Comparison of ENCODE assay signal across 27 cellular contexts in genomic region chr10:117539903-117540639, GRCh38. TPM values are rescaled to one million over a fixed set of nuclear protein-coding genes. Genes with fewer than 3 reads are reported as not detected.
A peak's percentile ranks its signal among the peaks of the same experiment; 100 is the strongest.
DNase-seq lines count a peak whose midpoint lies in the region; ATAC-seq and TF ChIP-seq lines count a peak whose summit lies in the region.
"Had no signal": no experiment of that assay in that cellular context is flagged by ENCODE, and none has a peak within 500 bp of the region (broad histone marks: within the 10 kb centered on the region; RNA-seq: fewer than 3 reads in every experiment).

No MANE protein-coding gene starts in this region.

- no peak overlapping the region for H3K9ac ChIP-seq in neuronal stem cell (ENCODE audit: low read depth, low read length, poor library complexity)
- H3K9ac ChIP-seq: BLaER1 had no signal

- H3K79me1 ChIP-seq in neuronal stem cell (ENCODE audit: low read depth, low read length): no peaks in the 10 kb centered on the region

- H3K36me3 ChIP-seq in HEK293 (ENCODE audit: control insufficient read depth in 2 of 2, insufficient read depth in 1 of 2, low read length in 2 of 2) (no peaks in the 10 kb centered on the region), neuronal stem cell (replicated peaks in 1 of 2; ENCODE audit: control insufficient read depth in 2 of 2, insufficient read depth in 2 of 2, low read length in 2 of 2) (no peaks in the 10 kb centered on the region)
- H3K36me3 ChIP-seq: BLaER1 had no signal

- H4K8ac ChIP-seq in neuronal stem cell (ENCODE audit: low read depth, low read length): no peak overlapping the region

- no peak overlapping the region for H3K4ac ChIP-seq in neuronal stem cell (ENCODE audit: low read length)

- DNase-seq in AG04449 (ENCODE audit: low read depth, low spot score): no peak
- no peak for DNase-seq in fibroblast of villous mesenchyme (ENCODE audit: low read depth)
- no peak for DNase-seq in neuronal stem cell (ENCODE audit: low spot score)
- DNase-seq in hippocampal formation (lab: John Stamatoyannopoulos, UW): no peak
- no peak for DNase-seq in CD1c-positive myeloid dendritic cell (ENCODE audit: extremely low spot score)
- no peak for DNase-seq in SIG-M5 treated with dmso at 0.1 percent for 504 hours (lab: John Stamatoyannopoulos, UW; ENCODE audit: unreplicated experiment)
- DNase-seq: activated CD4-positive, alpha-beta T cell treated with anti-CD3 and anti-CD28 coated beads for 36 hours; activated naive CD4-positive, alpha-beta T cell treated with anti-CD3 and anti-CD28 coated beads, Interleukin-2, amount 10 ng/mL, durations not matched to agents 7 days and 5 days; activated T-cell treated with anti-CD3 and anti-CD28 coated beads, Interleukin-2, amount 50 U/mL, for 4 hours; central memory CD4-positive, alpha-beta T cell; dorsolateral prefrontal cortex; left ventricle myocardium superior; NCI-H2081 treated with DMSO at 0.1 percent for 48 hours; NCI-H345; NCI-H82; psoas muscle; stimulated activated CD8-positive, alpha-beta memory T cell treated with anti-CD3 and anti-CD28 coated beads, Interleukin-4, amount 100 ng/mL, for 48 hours had no signal

- CTCF ChIA-PET in AG04449 (lab: Yijun Ruan, JAX): interaction anchor here (2.0 to 6.2 kb wide), 3 partner anchors 43 to 720 kb away, joined by 6 to 73 read pairs (median 13); no protein-coding TSS in a partner anchor
- CTCF ChIA-PET in HEK293 (lab: Yijun Ruan, JAX): interaction anchor here (0.6 to 4.8 kb wide), 7 partner anchors 44 to 913 kb away, joined by 3 to 28 read pairs (median 6); no protein-coding TSS in a partner anchor

- H2BK120ac ChIP-seq in neuronal stem cell (ENCODE audit: low read depth, low read length): no peak overlapping the region

- peak overlapping the region; percentile 48 for H2BK12ac ChIP-seq in neuronal stem cell (ENCODE audit: low read length)

- no peak overlapping the region for H3K4me2 ChIP-seq in neuronal stem cell (ENCODE audit: insufficient read depth, low read length, poor library complexity, severe bottlenecking)
- H3K4me2 ChIP-seq: BLaER1 had no signal

- H4K91ac ChIP-seq in neuronal stem cell (ENCODE audit: low read depth, low read length, poor library complexity): no peak overlapping the region

- H3K9me3 ChIP-seq in HEK293 (ENCODE audit: control insufficient read depth, insufficient read depth, low read depth, low read length) (no peaks in the 10 kb centered on the region), neuronal stem cell (replicated peaks in 1 of 2; ENCODE audit: control insufficient read depth in 2 of 2, insufficient read depth in 1 of 2, low read depth in 1 of 2, low read length in 2 of 2) (no peaks in the 10 kb centered on the region)
- H3K9me3 ChIP-seq: psoas muscle had no signal

- H2AK5ac ChIP-seq in neuronal stem cell (ENCODE audit: low read depth, low read length): peak overlapping the region; percentile 52

- H3K27ac ChIP-seq in HEK293 (ENCODE audit: extremely low read depth, low read depth, low read length): no peak overlapping the region
- H3K27ac ChIP-seq in neuronal stem cell (replicated peaks; ENCODE audit: low read length): no peak overlapping the region
- H3K27ac ChIP-seq: BLaER1 had no signal

- peak overlapping the region; percentile 29 for H2BK15ac ChIP-seq in neuronal stem cell (ENCODE audit: low read length)

- H3K14ac ChIP-seq in neuronal stem cell (ENCODE audit: low read length): no peak overlapping the region

- POLR2A ChIA-PET in AG04449 (lab: Yijun Ruan, JAX): no interaction called here
- POLR2A ChIA-PET in HEK293 (lab: Yijun Ruan, JAX): no interaction called here

- no peak overlapping the region for H3K23ac ChIP-seq in neuronal stem cell (ENCODE audit: low read depth, low read length, poor library complexity)

- no peak for TF ChIP-seq CTCF in AG04449 (IDR thresholded peaks at IDR 0.05; ENCODE audit: insufficient read depth, low read length, missing control alignments)
- no peak for TF ChIP-seq CTCF in HEK293 (tag by site-specific recombination; IDR thresholded peaks at IDR 0.05)
- TF ChIP-seq CTCF in fibroblast of villous mesenchyme (IDR thresholded peaks at IDR 0.05; ENCODE audit: insufficient read depth, low read depth, low read length): no peak

- H3K4me1 ChIP-seq in HEK293 (ENCODE audit: control insufficient read depth, insufficient read depth, low read length) (peaks cover 10% of the 10 kb centered on the region), neuronal stem cell (ENCODE audit: control insufficient read depth in 2 of 2, insufficient read depth in 1 of 2, low read depth in 1 of 2, low read length in 2 of 2) (peaks cover 0 to 12% of the 10 kb centered on the region in 2 donors)

- H2AFZ ChIP-seq in neuronal stem cell (ENCODE audit: low read length): no peak overlapping the region

- no peak for ATAC-seq in GM21381 (IDR thresholded peaks at IDR 0.05; ENCODE audit: unreplicated experiment)
- ATAC-seq: activated CD4-positive, alpha-beta T cell treated with anti-CD3 and anti-CD28 coated beads for 36 hours; activated T-cell treated with anti-CD3 and anti-CD28 coated beads, Interleukin-2, amount 50 U/mL, for 4 hours; K562; left ventricle myocardium superior; psoas muscle had no signal

- WGBS in neuronal stem cell (ENCODE audit: extremely low coverage in 2 of 2, insufficient read length in 2 of 2, insufficient replicate concordance in 1 of 2), 2 donors: no CpG with 5 or more reads among the region's 3 CpGs

- peak overlapping the region; percentile 32 for H3K18ac ChIP-seq in neuronal stem cell (ENCODE audit: low read length)

- H3K4me3 ChIP-seq in AG04449 (ENCODE audit: low read depth, low read length): peak overlapping the region; percentile 94
- H3K4me3 ChIP-seq in HEK293 (ENCODE audit: low read depth, low read length): no peak overlapping the region
- H3K4me3 ChIP-seq in fibroblast of villous mesenchyme (ENCODE audit: low read depth, low read length): peak overlapping the region; percentile 66
- no peak overlapping the region for H3K4me3 ChIP-seq in neuronal stem cell (ENCODE audit: low read length in 2 of 2)
- H3K4me3 ChIP-seq: BLaER1, K562 had no signal

- no peak overlapping the region for H2BK5ac ChIP-seq in neuronal stem cell (ENCODE audit: low read length)

- H3K27me3 ChIP-seq in neuronal stem cell (ENCODE audit: control insufficient read depth in 3 of 3, insufficient read depth in 3 of 3, low read depth in 1 of 3, low read length in 3 of 3): peaks cover 33 to 100% (median 85%) of the 10 kb centered on the region in 3 experiments

TF ChIP-seq in HEK293, 187 proteins besides CTCF, POLR2A, EP300 and RAD21:
- no peak for TF ChIP-seq PATZ1 (tag by site-specific recombination; IDR thresholded peaks at IDR 0.05)
- TF ChIP-seq ZNF341 (tag by site-specific recombination; IDR thresholded peaks at IDR 0.05; ENCODE audit: low read depth): peak; percentile 95
- no peak for TF ChIP-seq ZNF501 (tag by site-specific recombination; IDR thresholded peaks at IDR 0.05)
- TF ChIP-seq KLF10 (tag by site-specific recombination; IDR thresholded peaks at IDR 0.05): no peak
- TF ChIP-seq SCRT2 (tag by site-specific recombination; IDR thresholded peaks at IDR 0.05): peak; percentile 88
- TF ChIP-seq ZNF148 (tag by site-specific recombination; IDR thresholded peaks at IDR 0.05; ENCODE audit: borderline replicate concordance): no peak
- 0 out of 2 replicates have a peak, but pooled peaks have one; percentile 28 for TF ChIP-seq ZBTB8A (tag by site-specific recombination; IDR thresholded peaks at IDR 0.05)
- TF ChIP-seq IKZF3 (tag by site-specific recombination; IDR thresholded peaks at IDR 0.05): no peak
- no peak for TF ChIP-seq HOXA7 (CRISPR knock-in tag; IDR thresholded peaks at IDR 0.05; ENCODE audit: borderline replicate concordance)
- no peak for TF ChIP-seq ZNF768 (tag by site-specific recombination; IDR thresholded peaks at IDR 0.05)
- TF ChIP-seq SP2 (tag by site-specific recombination; IDR thresholded peaks at IDR 0.05): peak; percentile 39
- TF ChIP-seq TCF7L2 (IDR thresholded peaks at IDR 0.05; ENCODE audit: borderline replicate concordance, low read depth, low read length): no peak
TF ChIP-seq in HEK293: peak in this region for 4.

RNA-seq across cellular contexts. Expression of gene EMX2, which starts 2.5 kb away (rescaled TPM):
- 4.5 and 10.8 TPM in 2 replicates for total RNA-seq in fibroblast of villous mesenchyme
- 14.9 TPM for polyA plus RNA-seq in neuronal stem cell (2013, experiment 1 of 2)
- 14.7 TPM for polyA plus RNA-seq in neuronal stem cell (2013, experiment 2 of 2)
- total RNA-seq: activated CD4-positive, alpha-beta T cell treated with anti-CD3 and anti-CD28 coated beads for 36 hours; activated CD8-positive, alpha-beta memory T cell treated with anti-CD3 and anti-CD28 coated beads for 36 hours; activated T-cell treated with anti-CD3 and anti-CD28 coated beads, Interleukin-2, amount 50 U/mL, for 4 hours; endothelial cell of umbilical vein; K562; MCF 10A; OCI-LY7; T-helper 2 cell treated with Interferon-gamma antibody and Interleukin-4, amounts not matched to agents 100 ng/mL and 5 ng/mL, for 36 hours had no signal
- polyA plus RNA-seq: aorta, endothelial cell of umbilical vein, K562 had no signal

Comparison
In these comparisons a context has a peak if more than half of its experiments do, and no peak if none do; other contexts are left out.
1. H3K4me3 ChIP-seq: peak in AG04449 (single experiment) and fibroblast of villous mesenchyme (single experiment); none in HEK293 (single experiment) and neuronal stem cell (0 of 2).